ENCODE assay signal across 8 cellular contexts in the genomic region with DNA sequence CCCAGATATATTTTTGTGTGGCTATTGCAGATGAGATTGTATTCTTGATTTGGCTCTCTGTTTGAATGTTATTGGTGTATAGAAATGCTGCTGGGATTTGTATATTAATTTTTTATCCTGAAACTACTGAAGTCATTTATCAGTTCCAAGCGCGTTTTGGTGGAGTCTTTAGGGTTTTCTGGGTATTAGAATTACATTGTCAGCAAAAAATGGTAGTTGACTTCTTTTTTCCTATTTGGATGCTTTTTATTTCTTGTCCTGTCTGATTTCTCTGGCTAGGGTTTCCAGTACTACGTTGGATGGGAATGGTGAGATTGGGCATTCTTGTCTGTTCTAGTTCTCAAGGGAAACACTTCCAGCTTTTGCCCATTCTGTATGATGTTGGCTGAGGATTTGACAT.
"Had no signal": no experiment of that assay in that cellular context is flagged by ENCODE, and none has a peak within 500 bp of the region (broad histone marks: within the 10 kb centered on the region; RNA-seq: fewer than 3 reads in every experiment).

No MANE protein-coding gene starts in this region.

- H3K4me2 ChIP-seq: GM23338 had no signal

- H3K27ac ChIP-seq: HL-60 had no signal

- H2AFZ ChIP-seq: GM23338 had no signal

- ATAC-seq: GM23338 had no signal

- H3K27ac Mint-ChIP-seq: GM23338, H9 had no signal

- H3K4me1 Mint-ChIP-seq: GM23338, IgD-negative memory B cell had no signal

- H3K27me3 Mint-ChIP-seq: IgD-negative memory B cell had no signal

- H3K36me3 Mint-ChIP-seq: IgD-negative memory B cell had no signal

- FAIRE-seq: H1, H54 had no signal

- DNase-seq: H9, HCEC 1CT, KG1 had no signal

- H3K4me3 ChIP-seq: GM23338 had no signal

- H3K4me3 Mint-ChIP-seq: GM23338, H9, IgD-negative memory B cell had no signal
